In genomic region chrX:10833299-10834169, GRCh38 we compare ENCODE assay signal across 9 cellular contexts.
DNase-seq lines count a peak whose midpoint lies in the region; ATAC-seq lines count a peak whose summit lies in the region.
"Had no signal": no experiment of that assay in that cellular context is flagged by ENCODE, and none has a peak within 500 bp of the region (broad histone marks: within the 10 kb centered on the region; RNA-seq: fewer than 3 reads in every experiment).

No MANE protein-coding gene starts in this region.

- peak; percentile 68 to 87 for ATAC-seq in right cardiac atrium
- ATAC-seq in GM18520 (IDR thresholded peaks at IDR 0.05; ENCODE audit: unreplicated experiment) = no peak

- WGBS in right cardiac atrium = 22% methylated on average over 13 of the region's 13 CpGs

- H3K27me3 ChIP-seq in adipocyte (replicated peaks; ENCODE audit: control insufficient read depth, insufficient read depth, low read length) (no peaks in the 10 kb centered on the region), right cardiac atrium (ENCODE audit: control insufficient read depth, insufficient read depth) (no peaks in the 10 kb centered on the region)
- H3K27me3 ChIP-seq: tibial nerve had no signal

- H3K27ac ChIP-seq in right cardiac atrium (ENCODE audit: low read length) = peak overlapping the region; percentile 37
- H3K27ac ChIP-seq: tibial nerve had no signal

- peak overlapping the region; percentile 79 for H3K9ac ChIP-seq in adipocyte (ENCODE audit: low read length)

- H3K4me1 ChIP-seq in adipocyte (ENCODE audit: control insufficient read depth, insufficient read depth, low read length) (peaks cover 22% of the 10 kb centered on the region), right cardiac atrium (ENCODE audit: control insufficient read depth, insufficient read depth, low read length) (no peaks in the 10 kb centered on the region)
- H3K4me1 ChIP-seq: tibial nerve had no signal

- H3K9me3 ChIP-seq in adipocyte (ENCODE audit: control insufficient read depth, low read length) = no peaks in the 10 kb centered on the region
- H3K9me3 ChIP-seq in right cardiac atrium (ENCODE audit: control insufficient read depth, low read length) = no peaks in the 10 kb centered on the region
- H3K9me3 ChIP-seq: tibial nerve had no signal

- peak overlapping the region; percentile 83 for H3K4me3 ChIP-seq in adipocyte (ENCODE audit: low read length)
- peak overlapping the region; percentile 57 for H3K4me3 ChIP-seq in right cardiac atrium (ENCODE audit: low read length)

- no peaks in the 10 kb centered on the region for H3K36me3 ChIP-seq in adipocyte (ENCODE audit: control insufficient read depth, insufficient read depth, low read length, severe bottlenecking)
- H3K36me3 ChIP-seq: tibial nerve had no signal

- peak; percentile 51 for DNase-seq in HT-29 (ENCODE audit: low spot score)
- peak; percentile 29 for DNase-seq in adipocyte (ENCODE audit: low read depth)
- peak; percentile 18 to 64 (median 59) for DNase-seq in right cardiac atrium
- peak; percentile 42 for DNase-seq in renal cortical epithelial cell (ENCODE audit: low read depth)
- no peak for DNase-seq in activated CD4-positive, alpha-beta T cell treated with anti-CD3 and anti-CD28 coated beads, Interleukin-2, amount 50 U/mL, for 48 hours
- DNase-seq in stimulated activated CD8-positive, alpha-beta memory T cell treated with anti-CD3 and anti-CD28 coated beads, Interleukin-4, amount 100 ng/mL, for 48 hours = no peak
- DNase-seq in OCI-M1 (lab: John Stamatoyannopoulos, UW) = no peak

- intact Hi-C loops in right cardiac atrium (cut with DNase I) = no loop called here

Comparison
In these comparisons a context has a peak if more than half of its experiments do, and no peak if none do; other contexts are left out.
1. DNase-seq: peak in HT-29 (single experiment), adipocyte (single experiment), right cardiac atrium (3 of 3) and renal cortical epithelial cell (single experiment); none in activated CD4-positive, alpha-beta T cell treated with anti-CD3 and anti-CD28 coated beads, Interleukin-2, amount 50 U/mL, for 48 hours (0 of 2), stimulated activated CD8-positive, alpha-beta memory T cell treated with anti-CD3 and anti-CD28 coated beads, Interleukin-4, amount 100 ng/mL, for 48 hours (single experiment) and OCI-M1 (single experiment).